8 cellular contexts compared by ENCODE assay signal in genomic region chr6:57221936-57222683, GRCh38. TPM values are rescaled to one million over a fixed set of nuclear protein-coding genes. Genes with fewer than 3 reads are reported as not detected.
DNase-seq lines count a peak whose midpoint lies in the region; ATAC-seq and TF ChIP-seq lines count a peak whose summit lies in the region.

TSS of gene RAB23 (minus strand) at chr6:57222307. CDS start at chr6:57210380, 11,927 bp downstream.

- in situ Hi-C loops in GM13977 (cut with MboI; ENCODE audit: low pct_unique_long_range_greater_than_20kb, low sequenced_read_pairs, unreplicated experiment) = no loop called here

- peak within 1 kb of the TSS; percentile 88 for H3K27ac ChIP-seq in left ventricle myocardium inferior (replicated peaks)
- peak within 1 kb of the TSS; percentile 89 to 93 for H3K27ac ChIP-seq in prostate gland

- TF ChIP-seq POLR2A in prostate gland (IDR thresholded peaks at IDR 0.05) = peak; percentile 80

- no peaks in the 10 kb centered on the region for H3K27me3 ChIP-seq in left ventricle myocardium inferior (ENCODE audit: low read depth)
- no peaks in the 10 kb centered on the region for H3K27me3 ChIP-seq in prostate gland (replicated peaks; ENCODE audit: insufficient read depth)

- intact Hi-C loops in left ventricle myocardium inferior (cut with micrococcal nuclease) (no loop called here), prostate gland (cut with DNase I) (loop anchor here (5.0 kb wide), 2 partner anchors 40 kb away; no protein-coding TSS in a partner anchor)

- H3K4me3 Mint-ChIP-seq in T-cell = peak within 1 kb of the TSS; percentile 97 to 99 (median 99)

- ATAC-seq in HG02763 (IDR thresholded peaks at IDR 0.05; ENCODE audit: unreplicated experiment) = peak; percentile 89
- peak; percentile 91 to 93 (median 91) for ATAC-seq in T-cell (replicated peaks in 1 of 4)

- DNase-seq in GM13977 (ENCODE audit: low spot score) (peak; percentile 91), NCI-H128 (lab: John Stamatoyannopoulos, UW; ENCODE audit: unreplicated experiment) (peak; percentile 78), T-cell (peak; percentile 52 to 85 (median 74)), amygdala (lab: John Stamatoyannopoulos, UW) (peak in 55 of 56 donors; percentile 5 to 90 (median 74)), left ventricle myocardium inferior (peak; percentile 83), prostate gland (ENCODE audit: low spot score) (peak; percentile 80), ureter (ENCODE audit: low spot score) (peak; percentile 88)

- peaks cover 8 to 11% (median 10%) of the 10 kb centered on the region in 3 donors for H3K4me1 Mint-ChIP-seq in T-cell

- H3K4me3 ChIP-seq in left ventricle myocardium inferior = peak within 1 kb of the TSS; percentile 96
- peak within 1 kb of the TSS; percentile 92 to 99 for H3K4me3 ChIP-seq in prostate gland

- H3K36me3 ChIP-seq in left ventricle myocardium inferior (no peaks in the 10 kb centered on the region), prostate gland (no peaks in the 10 kb centered on the region)

- CTCF ChIA-PET in T-cell (lab: Charles Lee) = interaction anchor here (0.6 to 1.3 kb wide), 4 partner anchors 45 to 126 kb away, joined by 3 to 8 read pairs (median 4); no protein-coding TSS in a partner anchor

- POLR2A ChIA-PET in T-cell (lab: Charles Lee) = no interaction called here

- peak within 1 kb of the TSS; percentile 79 to 94 for H3K27ac Mint-ChIP-seq in T-cell

- no peaks in the 10 kb centered on the region for H3K9me3 Mint-ChIP-seq in T-cell

- H3K36me3 Mint-ChIP-seq in T-cell = no peaks in the 10 kb centered on the region

- peaks cover 14 to 30% of the 10 kb centered on the region in 2 donors for H3K27me3 Mint-ChIP-seq in T-cell

- TF ChIP-seq CTCF in GM13977 (IDR thresholded peaks at IDR 0.05; ENCODE audit: extremely low read depth, insufficient read depth, missing control alignments) = no peak
- peak; percentile 29 for TF ChIP-seq CTCF in left ventricle myocardium inferior (IDR thresholded peaks at IDR 0.05; ENCODE audit: borderline replicate concordance)
- no peak for TF ChIP-seq CTCF in prostate gland (IDR thresholded peaks at IDR 0.05)

- H3K9me3 ChIP-seq in left ventricle myocardium inferior (replicated peaks) (no peaks in the 10 kb centered on the region), prostate gland (no peaks in the 10 kb centered on the region)

- WGBS in prostate gland = under 1% methylated on average over 39 of the region's 66 CpGs

- peaks cover 22% of the 10 kb centered on the region for H3K4me1 ChIP-seq in left ventricle myocardium inferior
- no peaks in the 10 kb centered on the region for H3K4me1 ChIP-seq in prostate gland (replicated peaks)

RNA-seq across cellular contexts. Expression of gene RAB23, which starts in this region (rescaled TPM):
- total RNA-seq in T-cell = 1 to 10 TPM in 2 of 5 donors, under 1 TPM in 3; 0.23 to 1.6 (median 0.82) TPM
- total RNA-seq in left ventricle myocardium inferior = 10.9 TPM
- 10 to 100 TPM; 20.4 to 22.3 TPM for total RNA-seq in prostate gland
- 33.5 TPM for total RNA-seq in ureter

Comparison
In these comparisons a context has a peak if more than half of its experiments do, and no peak if none do; other contexts are left out.
1. Peak in every context shown above with its lines: DNase-seq, ATAC-seq, H3K4me3 ChIP-seq and H3K27ac ChIP-seq.